21 cellular contexts compared by ENCODE assay signal in the genomic region with DNA sequence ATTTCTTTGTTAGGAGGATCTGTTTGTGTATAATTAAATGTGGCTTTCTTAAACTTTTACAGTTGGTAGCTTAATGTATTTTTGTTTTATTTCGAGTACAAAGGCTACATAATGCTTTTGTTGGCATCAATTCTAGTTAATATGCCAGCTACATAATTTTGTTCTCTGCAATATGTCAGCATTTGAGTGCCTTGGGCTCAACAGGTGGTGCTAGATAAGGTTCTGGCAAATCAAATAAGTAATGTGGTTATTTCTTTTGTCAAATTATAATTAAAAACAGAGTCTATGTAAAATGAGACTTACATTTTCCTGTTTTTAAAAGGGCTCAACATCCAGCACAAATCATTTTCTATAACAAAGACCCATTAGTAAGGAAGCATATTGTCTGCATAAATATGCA.
"Had no signal": no experiment of that assay in that cellular context is flagged by ENCODE, and none has a peak within 500 bp of the region (broad histone marks: within the 10 kb centered on the region; RNA-seq: fewer than 3 reads in every experiment).

No MANE protein-coding gene starts in this region.

- H3K4me1 ChIP-seq: gastrocnemius medialis, left ventricle myocardium inferior, lower lobe of right lung, stomach had no signal

- DNase-seq: cortex of kidney; dorsolateral prefrontal cortex; effector CD8-positive, alpha-beta T cell; gastrocnemius medialis; islet precursor cell; left ventricle myocardium inferior; lower lobe of right lung; natural killer cell; posterior cingulate gyrus; right cardiac atrium; small intestine; stimulated activated CD4-positive, alpha-beta T cell treated with anti-CD3 and anti-CD28 coated beads, Interleukin-12 subunit alpha, Interleukin-12 subunit beta, amount 100 ng/mL, for 4 hours; stimulated activated naive CD4-positive, alpha-beta T cell; stomach; substantia nigra; trophoblast cell had no signal

- H3K36me3 Mint-ChIP-seq: memory B cell, mesothelial cell of epicardium, natural killer cell had no signal

- H3K27me3 ChIP-seq: dorsolateral prefrontal cortex, gastrocnemius medialis, stomach had no signal

- H3K36me3 ChIP-seq: gastrocnemius medialis, left ventricle myocardium inferior, lower lobe of right lung, stomach had no signal

- FAIRE-seq: small intestine, urothelium cell line had no signal

- ATAC-seq: esophagus mucosa, gastrocnemius medialis, lower lobe of right lung, natural killer cell, right cardiac atrium had no signal

- H3K27ac ChIP-seq: dorsolateral prefrontal cortex, gastrocnemius medialis, left ventricle myocardium inferior, lower lobe of right lung, stomach had no signal

- H3K4me1 Mint-ChIP-seq: neural crest cell had no signal

- H3K9me3 Mint-ChIP-seq: memory B cell, mesothelial cell of epicardium, natural killer cell, neural crest cell had no signal

- H3K27ac Mint-ChIP-seq: memory B cell, mesothelial cell of epicardium, natural killer cell had no signal

- H3K4me3 ChIP-seq: dorsolateral prefrontal cortex, gastrocnemius medialis, left ventricle myocardium inferior, lower lobe of right lung, stomach had no signal

- H3K4me3 Mint-ChIP-seq: memory B cell, mesothelial cell of epicardium, natural killer cell, neural crest cell had no signal

- H3K9me3 ChIP-seq: gastrocnemius medialis, left ventricle myocardium inferior, lower lobe of right lung, stomach had no signal
